In the genomic region with DNA sequence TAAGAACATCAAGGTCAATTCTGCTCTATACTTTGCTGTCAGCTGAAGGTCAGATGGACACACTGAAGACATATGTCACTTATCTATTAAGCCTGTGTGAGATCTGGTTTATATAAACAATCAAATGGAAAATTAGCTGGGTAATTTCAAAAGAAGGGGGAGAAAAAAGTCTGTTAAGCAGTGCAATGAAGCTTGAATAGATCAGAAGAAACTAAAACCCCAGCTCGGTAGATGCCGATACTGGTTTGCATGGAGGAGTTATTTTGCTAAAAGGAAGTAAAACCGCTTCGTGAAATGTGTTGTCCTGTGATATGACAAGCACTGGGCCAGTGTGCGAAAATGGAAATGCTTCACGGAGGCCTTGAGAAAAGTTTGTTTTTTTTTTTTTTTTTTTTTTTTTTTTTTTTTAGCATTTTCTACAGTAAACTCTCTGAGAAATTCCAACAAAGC, we compare ENCODE assay signal across 9 cellular contexts.
DNase-seq lines count a peak whose midpoint lies in the region; ATAC-seq, FAIRE-seq and TF ChIP-seq lines count a peak whose summit lies in the region.
"Had no signal": no experiment of that assay in that cellular context is flagged by ENCODE, and none has a peak within 500 bp of the region (broad histone marks: within the 10 kb centered on the region; RNA-seq: fewer than 3 reads in every experiment).

No MANE protein-coding gene starts in this region.

- DNase-seq in kidney glomerular epithelial cell (lab: John Stamatoyannopoulos, UW), result peak; percentile 35
- DNase-seq in NCI-H1694 (lab: John Stamatoyannopoulos, UW), result no peak
- no peak for DNase-seq in RKO (ENCODE audit: low spot score)
- DNase-seq in frontal cortex (ENCODE audit: low spot score in 2 of 2), result no peak
- no peak for DNase-seq in NCI-H2171 treated with DMSO at 0.1 percent for 48 hours (lab: John Stamatoyannopoulos, UW)

- H3K27me3 ChIP-seq in OCI-LY1 (ENCODE audit: insufficient read depth, low read length), result no peaks in the 10 kb centered on the region

- peak overlapping the region; percentile 43 for H3K4me3 ChIP-seq in OCI-LY1 (ENCODE audit: low read depth, low read length, poor library complexity, severe bottlenecking)

- H3K4me1 ChIP-seq in OCI-LY1 (ENCODE audit: insufficient read depth, low read length, severe bottlenecking), result peaks cover 92% of the 10 kb centered on the region

- TF ChIP-seq CTCF in OCI-LY1 (IDR thresholded peaks at IDR 0.05; ENCODE audit: low read length), result no peak

- peak overlapping the region; percentile 62 for H3K4me2 ChIP-seq in OCI-LY1 (ENCODE audit: low read length)

- H4K20me1 ChIP-seq in OCI-LY1 (ENCODE audit: insufficient read depth, low read length), result no peaks in the 10 kb centered on the region

- H3K36me3 ChIP-seq in OCI-LY1 (ENCODE audit: insufficient read depth, low read length), result peaks cover 41% of the 10 kb centered on the region

- peaks cover 12% of the 10 kb centered on the region; the same call in 1 of the 2 replicates for H3F3A ChIP-seq in OCI-LY1 (ENCODE audit: insufficient read depth, low read length)

- H3K9me3 ChIP-seq in OCI-LY1 (ENCODE audit: low read length), result no peaks in the 10 kb centered on the region

- H3K27ac ChIP-seq in OCI-LY1 (ENCODE audit: low read depth, low read length, poor library complexity, severe bottlenecking), result peak overlapping the region; percentile 94

- FAIRE-seq in frontal cortex (lab: Jason Lieb, UNC), result no peak

- ATAC-seq in GM18517 (IDR thresholded peaks at IDR 0.05; ENCODE audit: unreplicated experiment) (peak; percentile 63), HG02840 (IDR thresholded peaks at IDR 0.05; ENCODE audit: low FRiP score, unreplicated experiment) (peak; percentile 54)
- ATAC-seq: HCT116 had no signal

- H3K79me2 ChIP-seq in OCI-LY1 (ENCODE audit: insufficient read depth, low read length), result no peaks in the 10 kb centered on the region

- H2AFZ ChIP-seq in OCI-LY1 (ENCODE audit: low read length), result no peak overlapping the region

- peak overlapping the region; percentile 67 for H3K9ac ChIP-seq in OCI-LY1 (ENCODE audit: low read length)

- H3K9me2 ChIP-seq in OCI-LY1 (ENCODE audit: low read depth, low read length), result no peaks in the 10 kb centered on the region
